ENCODE assay signal across 8 cellular contexts in the genomic region with DNA sequence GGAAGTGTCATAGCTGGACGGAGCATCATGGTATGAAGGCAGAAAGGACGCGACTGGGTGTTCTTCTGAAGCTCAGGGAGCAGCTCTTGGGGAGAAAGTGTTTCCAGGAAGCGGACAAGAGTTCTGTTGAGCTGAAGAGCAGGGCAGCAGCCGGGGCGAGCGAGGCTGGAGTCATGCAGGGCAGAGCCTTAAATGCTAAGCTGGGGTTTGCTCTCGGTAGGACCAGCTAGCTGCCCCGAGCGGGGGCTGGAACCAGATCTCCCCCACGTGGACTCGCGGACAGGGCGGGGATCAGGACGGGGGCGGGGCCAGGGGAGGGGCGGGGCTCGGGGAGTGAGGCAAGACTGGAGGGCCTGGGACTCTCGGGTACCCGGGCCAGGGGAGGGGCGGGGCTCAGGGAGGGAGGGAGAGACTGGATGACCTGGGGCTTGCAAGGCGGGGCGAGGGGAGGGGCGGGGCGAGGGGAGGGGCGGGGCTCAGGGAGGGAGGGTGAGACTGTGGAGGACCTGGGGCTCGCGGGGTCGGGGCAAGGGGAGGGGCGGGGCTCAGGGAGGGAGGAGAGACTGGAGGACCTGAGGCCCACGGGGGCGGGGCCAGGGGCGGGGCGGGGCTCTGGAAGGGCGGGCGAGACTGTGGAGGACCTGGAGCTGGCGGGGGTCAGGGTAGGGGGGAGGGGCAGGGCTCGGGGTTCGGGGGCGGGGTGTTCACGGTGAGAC. TPM values are rescaled to one million over a fixed set of nuclear protein-coding genes. Genes with fewer than 3 reads are reported as not detected.
DNase-seq lines count a peak whose midpoint lies in the region; FAIRE-seq and TF ChIP-seq lines count a peak whose summit lies in the region.

No MANE protein-coding gene starts in this region.

- no peak for TF ChIP-seq EP300 in stomach (IDR thresholded peaks at IDR 0.05)

- H2AFZ ChIP-seq in GM23248 (peak overlapping the region; percentile 91), Loucy (ENCODE audit: low read length) (peak overlapping the region; percentile 89), neuronal stem cell (ENCODE audit: low read length) (peak overlapping the region; percentile 94)

- peak overlapping the region; percentile 64 for H3K27ac ChIP-seq in GM23248
- no peak overlapping the region for H3K27ac ChIP-seq in neuronal stem cell (replicated peaks; ENCODE audit: low read length)
- H3K27ac ChIP-seq in stomach: peak overlapping the region; percentile 81 to 90 (median 87)

- peak overlapping the region; percentile 87 for H3K4me3 ChIP-seq in GM23248
- peak overlapping the region; percentile 75 for H3K4me3 ChIP-seq in Loucy (ENCODE audit: low read length, poor library complexity, severe bottlenecking)
- H3K4me3 ChIP-seq in neuronal stem cell (ENCODE audit: low read length in 2 of 2): peak overlapping the region; percentile 72 to 86
- H3K4me3 ChIP-seq in stomach: peak overlapping the region; percentile 69 to 84 (median 74)

- in situ Hi-C loops in GM23248 (cut with MboI): no loop called here
- in situ Hi-C loops in SK-MEL-5 (cut with HindIII; ENCODE audit: low pct_unique_long_range_greater_than_20kb, low sequenced_read_pairs): no loop called here

- H3K4me1 ChIP-seq in GM23248 (ENCODE audit: insufficient read depth): peaks cover 7% of the 10 kb centered on the region; the same call in 1 of the 2 replicates
- H3K4me1 ChIP-seq in Loucy (ENCODE audit: insufficient read depth, low read length, poor library complexity, severe bottlenecking): peaks cover 34% of the 10 kb centered on the region
- H3K4me1 ChIP-seq in neuronal stem cell (ENCODE audit: control insufficient read depth in 2 of 2, insufficient read depth in 1 of 2, low read depth in 1 of 2, low read length in 2 of 2): peaks cover 8 to 12% of the 10 kb centered on the region in 2 donors
- peaks cover 10 to 42% (median 39%) of the 10 kb centered on the region in 4 donors for H3K4me1 ChIP-seq in stomach

- H3K79me2 ChIP-seq in GM23248 (ENCODE audit: insufficient read depth) (peaks cover 17% of the 10 kb centered on the region; the same call in 1 of the 2 replicates), Loucy (ENCODE audit: insufficient read depth, low read length) (peaks cover 23% of the 10 kb centered on the region)

- H3K36me3 ChIP-seq in GM23248 (ENCODE audit: low read depth) (no peaks in the 10 kb centered on the region), Loucy (ENCODE audit: insufficient read depth, low read length) (no peaks in the 10 kb centered on the region), neuronal stem cell (replicated peaks in 1 of 2; ENCODE audit: control insufficient read depth in 2 of 2, insufficient read depth in 2 of 2, low read length in 2 of 2) (no peaks in the 10 kb centered on the region), stomach (no peaks in the 10 kb centered on the region)

- H3K27me3 ChIP-seq in GM23248 (replicated peaks; ENCODE audit: insufficient read depth) (no peaks in the 10 kb centered on the region), Loucy (ENCODE audit: insufficient read depth, low read length, poor library complexity, severe bottlenecking) (no peaks in the 10 kb centered on the region), neuronal stem cell (ENCODE audit: control insufficient read depth in 3 of 3, insufficient read depth in 3 of 3, low read depth in 1 of 3, low read length in 3 of 3) (peaks cover 0 to 4% (median 3%) of the 10 kb centered on the region in 3 experiments), stomach (no peaks in the 10 kb centered on the region)

- H3K14ac ChIP-seq in neuronal stem cell (ENCODE audit: low read length): no peak overlapping the region

- H3K23ac ChIP-seq in neuronal stem cell (ENCODE audit: low read depth, low read length, poor library complexity): no peak overlapping the region

- H3K4ac ChIP-seq in neuronal stem cell (ENCODE audit: low read length): no peak overlapping the region

- H4K8ac ChIP-seq in neuronal stem cell (ENCODE audit: low read depth, low read length): no peak overlapping the region

- H3K9me3 ChIP-seq in GM23248 (ENCODE audit: low read depth) (no peaks in the 10 kb centered on the region), Loucy (ENCODE audit: insufficient read depth, low read depth, low read length) (no peaks in the 10 kb centered on the region), neuronal stem cell (replicated peaks in 1 of 2; ENCODE audit: control insufficient read depth in 2 of 2, insufficient read depth in 1 of 2, low read depth in 1 of 2, low read length in 2 of 2) (no peaks in the 10 kb centered on the region), stomach (no peaks in the 10 kb centered on the region)

- peak overlapping the region; percentile 20 for H3K18ac ChIP-seq in neuronal stem cell (ENCODE audit: low read length)

- FAIRE-seq in frontal cortex (lab: Jason Lieb, UNC): no peak

- H3K4me2 ChIP-seq in GM23248 (ENCODE audit: unreplicated experiment) (peak overlapping the region; percentile 70), Loucy (ENCODE audit: low read depth, low read length, poor library complexity, severe bottlenecking) (peak overlapping the region; percentile 83), neuronal stem cell (ENCODE audit: insufficient read depth, low read length, poor library complexity, severe bottlenecking) (peak overlapping the region; percentile 88)

- TF ChIP-seq CTCF in Loucy (conservative IDR thresholded peaks at IDR 0.05; ENCODE audit: low read length) (no peak), stomach (IDR thresholded peaks at IDR 0.05) (no peak)

- no peaks in the 10 kb centered on the region for H3K9me2 ChIP-seq in GM23248 (ENCODE audit: insufficient read depth)
- no peaks in the 10 kb centered on the region for H3K9me2 ChIP-seq in Loucy (replicated peaks; ENCODE audit: low read depth, low read length)

- H3K9ac ChIP-seq in GM23248: peak overlapping the region; percentile 84
- H3K9ac ChIP-seq in Loucy (ENCODE audit: low read depth, low read length, poor library complexity, severe bottlenecking): peak overlapping the region; percentile 80
- peak overlapping the region; percentile 27 for H3K9ac ChIP-seq in neuronal stem cell (ENCODE audit: low read depth, low read length, poor library complexity)

- intact Hi-C loops in stomach (cut with DNase I; ENCODE audit: low total_unique reads): loop anchor here (10.0 kb wide), 1 partner anchor 88 kb away; no protein-coding TSS in a partner anchor

- H2BK12ac ChIP-seq in neuronal stem cell (ENCODE audit: low read length): no peak overlapping the region

- no peaks in the 10 kb centered on the region for H4K20me1 ChIP-seq in GM23248 (ENCODE audit: insufficient read depth)
- H4K20me1 ChIP-seq in Loucy (ENCODE audit: insufficient read depth, low read length, poor library complexity, severe bottlenecking): no peaks in the 10 kb centered on the region

- no peak overlapping the region for H2BK15ac ChIP-seq in neuronal stem cell (ENCODE audit: low read length)

- WGBS in GM23248 (ENCODE audit: low coverage in 1 of 2, low lambda C conversion rate in 2 of 2, missing lambda C conversion rate in 2 of 2), 2 experiments: 5 to 7% methylated on average over 12 to 41 of the region's 41 CpGs
- no CpG with 5 or more reads among the region's 41 CpGs for WGBS in neuronal stem cell (ENCODE audit: extremely low coverage in 2 of 2, insufficient read length in 2 of 2, insufficient replicate concordance in 1 of 2), 2 donors
- WGBS in stomach, 5 donors: 1 to 5% (median 2%) methylated on average over 16 to 37 of the region's 41 CpGs

- H3K79me1 ChIP-seq in neuronal stem cell (ENCODE audit: low read depth, low read length): no peaks in the 10 kb centered on the region

- no peak overlapping the region for H2BK5ac ChIP-seq in neuronal stem cell (ENCODE audit: low read length)

- no peak overlapping the region for H2BK120ac ChIP-seq in neuronal stem cell (ENCODE audit: low read depth, low read length)

- H4K91ac ChIP-seq in neuronal stem cell (ENCODE audit: low read depth, low read length, poor library complexity): no peak overlapping the region

- no peak for TF ChIP-seq POLR2A in stomach (IDR thresholded peaks at IDR 0.05)

- DNase-seq in DMS153 treated with DMSO at 0.1 percent for 48 hours (lab: John Stamatoyannopoulos, UW; ENCODE audit: unreplicated experiment) (peak; percentile 16), GM23248 (peak; percentile 92), SK-MEL-5 (ENCODE audit: low read depth, low spot score) (peak; percentile 94), frontal cortex (ENCODE audit: low spot score in 2 of 2) (peak; percentile 79 to 91), neuronal stem cell (ENCODE audit: low spot score) (peak; percentile 92), stomach (peak; percentile 96)
- DNase-seq in activated naive CD4-positive, alpha-beta T cell treated with Interleukin-2 at 50 U/mL for 16 hours: peak; percentile 94

- H3F3A ChIP-seq in GM23248 (ENCODE audit: insufficient read depth) (peaks cover 8% of the 10 kb centered on the region; the same call in 1 of the 2 replicates), Loucy (ENCODE audit: low read depth) (no peaks in the 10 kb centered on the region)

- no peak overlapping the region for H2AK5ac ChIP-seq in neuronal stem cell (ENCODE audit: low read depth, low read length)

RNA-seq across cellular contexts. Expression of gene FAH, which starts 0.5 kb away (rescaled TPM):
- total RNA-seq in GM23248 (2014; rRNA removed; shearing (Covaris generic)): 16.9 and 24.9 TPM in 2 replicates
- polyA plus RNA-seq in GM23248 (2016; fragmentation: Nextera tagmentation; extraction: Ambion mirVana) (28.8 and 32.4 TPM in 2 replicates), stomach (10 to 100 TPM; 18.2 to 24.3 (median 20.7) TPM)
- 59.0 and 60.7 TPM in 2 replicates for total RNA-seq in SK-MEL-5 (2014; rRNA removed; shearing (Covaris generic))
- polyA plus RNA-seq in SK-MEL-5 (2015; cell fraction: cytosol; rRNA removed): 40.2 and 44.7 TPM in 2 replicates
- polyA plus RNA-seq in SK-MEL-5 (2015; cell fraction: nucleus; rRNA removed): 68.9 and 76.9 TPM in 2 replicates
- total RNA-seq in frontal cortex (2.9 TPM), stomach (10 to 100 TPM in 4 of 5 donors, 1 to 10 TPM in 1; 7.6 to 40.6 (median 14.3) TPM)
- 8.8 TPM for polyA plus RNA-seq in neuronal stem cell (2013, experiment 1 of 2)
- polyA plus RNA-seq in neuronal stem cell (2013, experiment 2 of 2): 7.9 TPM

Comparison
In these comparisons a context has a peak if more than half of its experiments do, and no peak if none do; other contexts are left out.
1. DNase-seq: peak in every context shown above with its lines; median percentile 96 in stomach; 94 in SK-MEL-5; 94 in activated naive CD4-positive, alpha-beta T cell treated with Interleukin-2 at 50 U/mL for 16 hours; 92 in GM23248; 92 in neuronal stem cell; 85 in frontal cortex; 16 in DMS153 treated with DMSO at 0.1 percent for 48 hours.
2. H3K9ac ChIP-seq: peak in every context shown above with its lines; median percentile 84 in GM23248; 80 in Loucy; 27 in neuronal stem cell.